In the genomic region with DNA sequence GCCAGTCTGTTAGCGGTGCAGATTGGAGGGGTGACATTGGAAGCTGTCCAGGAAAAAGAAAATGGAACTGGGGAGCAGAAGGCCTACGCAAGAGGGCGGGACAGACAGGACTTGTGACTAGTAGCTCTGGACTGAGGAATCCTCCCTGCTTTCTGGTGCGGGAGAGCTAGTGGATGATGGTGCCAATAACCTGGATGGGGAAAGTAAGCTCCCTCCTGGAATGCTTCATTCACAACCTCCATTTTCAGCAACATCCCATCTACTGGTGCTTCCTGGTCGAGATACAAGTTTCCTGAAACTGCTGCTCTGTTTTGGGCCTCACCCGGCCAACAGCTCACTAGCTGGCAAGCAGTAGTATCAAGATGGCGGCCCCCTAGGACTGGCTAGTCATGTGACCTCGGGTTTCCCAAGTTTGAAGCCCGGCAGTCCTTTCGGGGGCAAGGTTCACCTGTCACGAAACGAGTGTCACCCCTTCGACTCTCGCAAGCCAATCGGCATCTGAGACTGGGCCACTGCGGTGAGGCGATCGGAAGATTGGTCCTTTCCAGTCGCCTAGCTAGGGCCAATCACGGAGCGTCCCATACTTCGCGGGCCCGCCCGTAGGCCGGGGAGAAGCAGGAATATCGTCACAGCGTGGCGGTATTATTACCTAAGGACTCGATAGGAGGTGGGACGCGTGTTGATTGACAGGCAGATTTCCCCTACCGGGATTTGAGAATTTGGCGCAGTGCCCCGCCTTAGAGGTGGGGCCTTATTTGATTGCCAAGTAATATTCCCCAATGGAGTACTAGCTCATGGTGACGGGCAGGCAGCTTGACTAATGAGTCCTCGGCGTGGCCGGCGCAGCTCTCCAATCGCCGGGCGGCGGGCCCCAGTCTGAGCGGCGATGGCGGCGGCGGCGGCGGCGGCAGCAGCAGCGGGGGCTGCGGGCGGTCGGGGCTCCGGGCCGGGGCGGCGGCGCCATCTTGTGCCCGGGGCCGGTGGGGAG, we compare ENCODE assay signal across 1 cellular context.
TF ChIP-seq lines count a peak whose summit lies in the region.

PABPN1 (plus strand) TSS at position 874 of the 988 bp plus-strand sequence; CDS start at position 887, 13 bp downstream.

TF ChIP-seq in HEK293, 187 proteins besides CTCF, POLR2A, EP300 and RAD21 (continued from another document and continues in another):
- TF ChIP-seq, protein P1, sequence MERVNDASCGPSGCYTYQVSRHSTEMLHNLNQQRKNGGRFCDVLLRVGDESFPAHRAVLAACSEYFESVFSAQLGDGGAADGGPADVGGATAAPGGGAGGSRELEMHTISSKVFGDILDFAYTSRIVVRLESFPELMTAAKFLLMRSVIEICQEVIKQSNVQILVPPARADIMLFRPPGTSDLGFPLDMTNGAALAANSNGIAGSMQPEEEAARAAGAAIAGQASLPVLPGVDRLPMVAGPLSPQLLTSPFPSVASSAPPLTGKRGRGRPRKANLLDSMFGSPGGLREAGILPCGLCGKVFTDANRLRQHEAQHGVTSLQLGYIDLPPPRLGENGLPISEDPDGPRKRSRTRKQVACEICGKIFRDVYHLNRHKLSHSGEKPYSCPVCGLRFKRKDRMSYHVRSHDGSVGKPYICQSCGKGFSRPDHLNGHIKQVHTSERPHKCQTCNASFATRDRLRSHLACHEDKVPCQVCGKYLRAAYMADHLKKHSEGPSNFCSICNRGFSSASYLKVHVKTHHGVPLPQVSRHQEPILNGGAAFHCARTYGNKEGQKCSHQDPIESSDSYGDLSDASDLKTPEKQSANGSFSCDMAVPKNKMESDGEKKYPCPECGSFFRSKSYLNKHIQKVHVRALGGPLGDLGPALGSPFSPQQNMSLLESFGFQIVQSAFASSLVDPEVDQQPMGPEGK (tag by site-specific recombination; IDR thresholded peaks at IDR 0.05) = peak; percentile 75
- TF ChIP-seq ZNF692 (tag by site-specific recombination; IDR thresholded peaks at IDR 0.05) = peak; percentile 63
- peak; percentile 61 for TF ChIP-seq YY2 (tag by site-specific recombination; IDR thresholded peaks at IDR 0.05)
- TF ChIP-seq ZNF639 (tag by site-specific recombination; IDR thresholded peaks at IDR 0.05) = peak; percentile 78
- TF ChIP-seq ZNF2 (tag by site-specific recombination; IDR thresholded peaks at IDR 0.05) = peak; percentile 70
- TF ChIP-seq ZNF24 (tag by site-specific recombination; IDR thresholded peaks at IDR 0.05) = peak; percentile 80; the same call in 1 of the 2 replicates
- TF ChIP-seq ZNF776 (tag by site-specific recombination; IDR thresholded peaks at IDR 0.05; ENCODE audit: borderline replicate concordance) = no peak
- peak; percentile 51; the same call in 1 of the 2 replicates for TF ChIP-seq ZNF398 (tag by site-specific recombination; IDR thresholded peaks at IDR 0.05)
- TF ChIP-seq ZNF560 (tag by site-specific recombination; IDR thresholded peaks at IDR 0.05; ENCODE audit: borderline replicate concordance) = no peak
- peak; percentile 36; the same call in 1 of the 2 replicates for TF ChIP-seq WT1 (tag by site-specific recombination; IDR thresholded peaks at IDR 0.05)
- TF ChIP-seq, protein P2, sequence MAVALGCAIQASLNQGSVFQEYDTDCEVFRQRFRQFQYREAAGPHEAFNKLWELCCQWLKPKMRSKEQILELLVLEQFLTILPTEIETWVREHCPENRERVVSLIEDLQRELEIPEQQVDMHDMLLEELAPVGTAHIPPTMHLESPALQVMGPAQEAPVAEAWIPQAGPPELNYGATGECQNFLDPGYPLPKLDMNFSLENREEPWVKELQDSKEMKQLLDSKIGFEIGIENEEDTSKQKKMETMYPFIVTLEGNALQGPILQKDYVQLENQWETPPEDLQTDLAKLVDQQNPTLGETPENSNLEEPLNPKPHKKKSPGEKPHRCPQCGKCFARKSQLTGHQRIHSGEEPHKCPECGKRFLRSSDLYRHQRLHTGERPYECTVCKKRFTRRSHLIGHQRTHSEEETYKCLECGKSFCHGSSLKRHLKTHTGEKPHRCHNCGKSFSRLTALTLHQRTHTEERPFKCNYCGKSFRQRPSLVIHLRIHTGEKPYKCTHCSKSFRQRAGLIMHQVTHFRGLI (tag by site-specific recombination; IDR thresholded peaks at IDR 0.05) = 0 out of 2 replicates have a peak, but pooled peaks have one; percentile 40
- TF ChIP-seq KLF9 (tag by site-specific recombination; IDR thresholded peaks at IDR 0.05; ENCODE audit: low read depth) = 0 out of 2 replicates have a peak, but pooled peaks have one; percentile 12
- TF ChIP-seq, protein P3, sequence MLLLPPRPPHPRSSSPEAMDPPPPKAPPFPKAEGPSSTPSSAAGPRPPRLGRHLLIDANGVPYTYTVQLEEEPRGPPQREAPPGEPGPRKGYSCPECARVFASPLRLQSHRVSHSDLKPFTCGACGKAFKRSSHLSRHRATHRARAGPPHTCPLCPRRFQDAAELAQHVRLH (tag by site-specific recombination; IDR thresholded peaks at IDR 0.05) = peak; percentile 36; the same call in 1 of the 2 replicates
- TF ChIP-seq ZNF184 (tag by site-specific recombination; IDR thresholded peaks at IDR 0.05) = peak; percentile 74
- TF ChIP-seq ZNF280C (tag by site-specific recombination; IDR thresholded peaks at IDR 0.05) = no peak
- TF ChIP-seq REST (tag by site-specific recombination; IDR thresholded peaks at IDR 0.05) = peak; percentile 24; the same call in 1 of the 2 replicates
- TF ChIP-seq SP3 (tag by site-specific recombination; IDR thresholded peaks at IDR 0.05) = peak; percentile 72
- 0 out of 2 replicates have a peak, but pooled peaks have one; percentile 19 for TF ChIP-seq ZNF394 (tag by site-specific recombination; IDR thresholded peaks at IDR 0.05; ENCODE audit: borderline replicate concordance)
- TF ChIP-seq ZNF561 (tag by site-specific recombination; IDR thresholded peaks at IDR 0.05; ENCODE audit: borderline replicate concordance) = peak; percentile 76
- TF ChIP-seq ZNF266 (tag by site-specific recombination; IDR thresholded peaks at IDR 0.05; ENCODE audit: low read depth) = peak; percentile 79; the same call in 1 of the 2 replicates
- TF ChIP-seq YY1 (tag by site-specific recombination; IDR thresholded peaks at IDR 0.05) = peak; percentile 83
- TF ChIP-seq KLF7 (tag by site-specific recombination; IDR thresholded peaks at IDR 0.05; ENCODE audit: borderline replicate concordance) = no peak
- TF ChIP-seq KLF17 (tag by site-specific recombination; IDR thresholded peaks at IDR 0.05) = peak; percentile 35
- TF ChIP-seq, protein P4, sequence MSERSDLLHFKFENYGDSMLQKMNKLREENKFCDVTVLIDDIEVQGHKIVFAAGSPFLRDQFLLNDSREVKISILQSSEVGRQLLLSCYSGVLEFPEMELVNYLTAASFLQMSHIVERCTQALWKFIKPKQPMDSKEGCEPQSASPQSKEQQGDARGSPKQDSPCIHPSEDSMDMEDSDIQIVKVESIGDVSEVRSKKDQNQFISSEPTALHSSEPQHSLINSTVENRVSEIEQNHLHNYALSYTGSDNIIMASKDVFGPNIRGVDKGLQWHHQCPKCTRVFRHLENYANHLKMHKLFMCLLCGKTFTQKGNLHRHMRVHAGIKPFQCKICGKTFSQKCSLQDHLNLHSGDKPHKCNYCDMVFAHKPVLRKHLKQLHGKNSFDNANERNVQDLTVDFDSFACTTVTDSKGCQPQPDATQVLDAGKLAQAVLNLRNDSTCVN (tag by site-specific recombination; optimal IDR thresholded peaks at IDR 0.05) = no peak
- TF ChIP-seq ZNF10 (tag by site-specific recombination; IDR thresholded peaks at IDR 0.05) = no peak
- peak; percentile 79 for TF ChIP-seq ZBTB8A (tag by site-specific recombination; IDR thresholded peaks at IDR 0.05)
- TF ChIP-seq ZNF341 (tag by site-specific recombination; IDR thresholded peaks at IDR 0.05; ENCODE audit: low read depth) = peak; percentile 39
- TF ChIP-seq, protein P5, sequence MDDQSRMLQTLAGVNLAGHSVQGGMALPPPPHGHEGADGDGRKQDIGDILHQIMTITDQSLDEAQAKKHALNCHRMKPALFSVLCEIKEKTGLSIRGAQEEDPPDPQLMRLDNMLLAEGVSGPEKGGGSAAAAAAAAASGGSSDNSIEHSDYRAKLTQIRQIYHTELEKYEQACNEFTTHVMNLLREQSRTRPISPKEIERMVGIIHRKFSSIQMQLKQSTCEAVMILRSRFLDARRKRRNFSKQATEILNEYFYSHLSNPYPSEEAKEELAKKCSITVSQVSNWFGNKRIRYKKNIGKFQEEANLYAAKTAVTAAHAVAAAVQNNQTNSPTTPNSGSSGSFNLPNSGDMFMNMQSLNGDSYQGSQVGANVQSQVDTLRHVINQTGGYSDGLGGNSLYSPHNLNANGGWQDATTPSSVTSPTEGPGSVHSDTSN (CRISPR knock-in tag; IDR thresholded peaks at IDR 0.05) = peak; percentile 97
- TF ChIP-seq ZBTB48 (tag by site-specific recombination; IDR thresholded peaks at IDR 0.05) = 0 out of 2 replicates have a peak, but pooled peaks have one; percentile 38
- TF ChIP-seq GFI1B (tag by site-specific recombination; IDR thresholded peaks at IDR 0.05) = no peak
- TF ChIP-seq ZNF701 (tag by site-specific recombination; IDR thresholded peaks at IDR 0.05) = no peak
